In genomic region chr15:39641187-39641889, GRCh38 we compare ENCODE assay signal across 10 cellular contexts.
DNase-seq lines count a peak whose midpoint lies in the region; ATAC-seq and TF ChIP-seq lines count a peak whose summit lies in the region.
"Had no signal": no experiment of that assay in that cellular context is flagged by ENCODE, and none has a peak within 500 bp of the region (broad histone marks: within the 10 kb centered on the region; RNA-seq: fewer than 3 reads in every experiment).

No MANE protein-coding gene starts in this region.

- no peaks in the 10 kb centered on the region for H3K27me3 ChIP-seq in SK-N-SH (ENCODE audit: insufficient read depth)

- no peaks in the 10 kb centered on the region for H3K9me2 ChIP-seq in SK-N-SH

- no peaks in the 10 kb centered on the region for H3K9me3 Mint-ChIP-seq in activated naive CD4-positive, alpha-beta T cell treated with anti-CD3 and anti-CD28 coated beads, Interleukin-2, amount 50 U/mL, for 72 hours
- no peaks in the 10 kb centered on the region for H3K9me3 Mint-ChIP-seq in activated naive CD4-positive, alpha-beta T cell treated with anti-CD3 and anti-CD28 coated beads, Interleukin-2, amount 10 ng/mL, durations not matched to agents 7 days and 5 days
- H3K9me3 Mint-ChIP-seq in type B pancreatic cell: no peaks in the 10 kb centered on the region

- no peaks in the 10 kb centered on the region for H3K79me2 ChIP-seq in SK-N-SH (ENCODE audit: insufficient read depth)

- H3K4me2 ChIP-seq in SK-N-SH: peak overlapping the region; percentile 64; the same call in 1 of the 2 replicates

- no peak for TF ChIP-seq EP300 in SK-N-SH (IDR thresholded peaks at IDR 0.05; ENCODE audit: borderline replicate concordance in 1 of 2, low read depth in 1 of 2, low read length in 1 of 2)

- CTCF ChIA-PET in activated naive CD4-positive, alpha-beta T cell treated with anti-CD3 and anti-CD28 coated beads, Interleukin-2, amount 10 ng/mL, durations not matched to agents 7 days and 5 days (lab: Charles Lee): interaction anchor here (0.6 to 1.0 kb wide), 4 partner anchors 12 to 64 kb away, joined by 3 read pairs; no protein-coding TSS in a partner anchor
- CTCF ChIA-PET in SK-N-SH (lab: Yijun Ruan, JAX): interaction anchor here (0.7 to 2.0 kb wide), 4 partner anchors 10 to 116 kb away, joined by 3 to 5 read pairs (median 4); no protein-coding TSS in a partner anchor

- 62% methylated on average over 11 of the region's 11 CpGs for WGBS in SK-N-SH (ENCODE audit: low lambda C conversion rate)

- ATAC-seq in activated naive CD4-positive, alpha-beta T cell treated with anti-CD3 and anti-CD28 coated beads, Interleukin-2, amount 50 U/mL, for 72 hours: peak; percentile 36 to 51
- no peak for ATAC-seq in GM18868 (IDR thresholded peaks at IDR 0.05; ENCODE audit: unreplicated experiment)
- no peak for ATAC-seq in HG02759 (IDR thresholded peaks at IDR 0.05; ENCODE audit: unreplicated experiment)

- H3F3A ChIP-seq in SK-N-SH (replicated peaks; ENCODE audit: insufficient read depth): peaks cover 23% of the 10 kb centered on the region

- no peak overlapping the region for H3K4me3 Mint-ChIP-seq in activated naive CD4-positive, alpha-beta T cell treated with anti-CD3 and anti-CD28 coated beads, Interleukin-2, amount 10 ng/mL, durations not matched to agents 7 days and 5 days
- no peak overlapping the region for H3K4me3 Mint-ChIP-seq in type B pancreatic cell

- H3K4me1 ChIP-seq in SK-N-SH (ENCODE audit: control insufficient read depth in 1 of 2, insufficient read depth in 2 of 2, low read depth in 1 of 2, low read length in 1 of 2): peaks cover 9 to 27% of the 10 kb centered on the region in 2 experiments

- DNase-seq in activated naive CD4-positive, alpha-beta T cell treated with anti-CD3 and anti-CD28 coated beads, Interleukin-2, amount 50 U/mL, for 72 hours (ENCODE audit: low spot score in 2 of 2): no peak
- DNase-seq in activated naive CD4-positive, alpha-beta T cell treated with anti-CD3 and anti-CD28 coated beads, Interleukin-2, amount 10 ng/mL, durations not matched to agents 7 days and 5 days: no peak
- no peak for DNase-seq in SK-N-SH
- DNase-seq in epithelial cell of esophagus (ENCODE audit: low read depth): peak; percentile 84
- DNase-seq in type B pancreatic cell (ENCODE audit: extremely low spot score, unreplicated experiment): no peak
- DNase-seq in cardiac septum (ENCODE audit: low spot score): no peak
- DNase-seq: activated CD4-positive, alpha-beta T cell treated with anti-CD3 and anti-CD28 coated beads for 48 hours; NCI-H1694 treated with DMSO at 0.1 percent for 48 hours had no signal

- no peaks in the 10 kb centered on the region for H3K36me3 Mint-ChIP-seq in activated naive CD4-positive, alpha-beta T cell treated with anti-CD3 and anti-CD28 coated beads, Interleukin-2, amount 50 U/mL, for 72 hours
- no peaks in the 10 kb centered on the region for H3K36me3 Mint-ChIP-seq in activated naive CD4-positive, alpha-beta T cell treated with anti-CD3 and anti-CD28 coated beads, Interleukin-2, amount 10 ng/mL, durations not matched to agents 7 days and 5 days
- no peaks in the 10 kb centered on the region for H3K36me3 Mint-ChIP-seq in type B pancreatic cell

- TF ChIP-seq RAD21 in SK-N-SH (IDR thresholded peaks at IDR 0.05; ENCODE audit: low read length): no peak

- H3K4me3 ChIP-seq in SK-N-SH (ENCODE audit: low read depth in 2 of 2, low read length in 1 of 2) (no peak overlapping the region), epithelial cell of esophagus (ENCODE audit: low read length) (no peak overlapping the region)

- no peaks in the 10 kb centered on the region for H3K9me3 ChIP-seq in SK-N-SH

- H3K9ac ChIP-seq in SK-N-SH: peak overlapping the region; percentile 58; the same call in 1 of the 2 replicates

- H3K27me3 Mint-ChIP-seq in activated naive CD4-positive, alpha-beta T cell treated with anti-CD3 and anti-CD28 coated beads, Interleukin-2, amount 10 ng/mL, durations not matched to agents 7 days and 5 days: peaks cover 27% of the 10 kb centered on the region
- H3K27me3 Mint-ChIP-seq in type B pancreatic cell: no peaks in the 10 kb centered on the region

- no peaks in the 10 kb centered on the region for H4K20me1 ChIP-seq in SK-N-SH (ENCODE audit: insufficient read depth)

- peaks cover 2% of the 10 kb centered on the region for H3K4me1 Mint-ChIP-seq in activated naive CD4-positive, alpha-beta T cell treated with anti-CD3 and anti-CD28 coated beads, Interleukin-2, amount 10 ng/mL, durations not matched to agents 7 days and 5 days
- peaks cover 23% of the 10 kb centered on the region for H3K4me1 Mint-ChIP-seq in type B pancreatic cell (ENCODE audit: unreplicated experiment)

- peak overlapping the region in 1 of 2 donors; percentile 12 for H3K27ac Mint-ChIP-seq in activated naive CD4-positive, alpha-beta T cell treated with anti-CD3 and anti-CD28 coated beads, Interleukin-2, amount 50 U/mL, for 72 hours
- no peak overlapping the region for H3K27ac Mint-ChIP-seq in activated naive CD4-positive, alpha-beta T cell treated with anti-CD3 and anti-CD28 coated beads, Interleukin-2, amount 10 ng/mL, durations not matched to agents 7 days and 5 days
- peak overlapping the region; percentile 26 for H3K27ac Mint-ChIP-seq in type B pancreatic cell

- H3K36me3 ChIP-seq in SK-N-SH (replicated peaks in 1 of 2; ENCODE audit: control insufficient read depth in 1 of 2, insufficient read depth in 2 of 2, low read length in 1 of 2): no peaks in the 10 kb centered on the region

- H3K27ac ChIP-seq in SK-N-SH (ENCODE audit: low read depth in 2 of 2, low read length in 1 of 2): peak overlapping the region; percentile 77 to 92; a peak in 3 of 4 replicates

- intact Hi-C loops in cardiac septum (cut with DNase I): no loop called here

- no peak overlapping the region for H2AFZ ChIP-seq in SK-N-SH (ENCODE audit: low read depth)

- POLR2A ChIA-PET in SK-N-SH (lab: Yijun Ruan, JAX): no interaction called here

- TF ChIP-seq CTCF in SK-N-SH (IDR thresholded peaks at IDR 0.05) (peak; percentile 31; the same call in 1 of the 2 replicates), epithelial cell of esophagus (IDR thresholded peaks at IDR 0.05; ENCODE audit: insufficient read depth, low read depth, low read length, missing control alignments) (no peak), type B pancreatic cell (conservative IDR thresholded peaks at IDR 0.05) (peak; percentile 51)

TF ChIP-seq in SK-N-SH, 30 proteins besides CTCF, POLR2A, EP300 and RAD21 (continues in another document):
- TF ChIP-seq ZBTB33 (IDR thresholded peaks at IDR 0.05; ENCODE audit: borderline replicate concordance, low read depth) (no peak), RFX5 (IDR thresholded peaks at IDR 0.05; ENCODE audit: low read length) (no peak), TAF1 (IDR thresholded peaks at IDR 0.05; ENCODE audit: borderline replicate concordance, low read depth, low read length) (no peak), TEAD4 (IDR thresholded peaks at IDR 0.05; ENCODE audit: borderline replicate concordance, insufficient read depth) (no peak), TCF12 (IDR thresholded peaks at IDR 0.05) (0 out of 2 replicates have a peak, but pooled peaks have one; percentile 7), MEF2A (IDR thresholded peaks at IDR 0.05; ENCODE audit: borderline replicate concordance, low read depth) (no peak), GATA2 (CRISPR knock-in tag; IDR thresholded peaks at IDR 0.05) (no peak), YY1 (IDR thresholded peaks at IDR 0.05; ENCODE audit: low read depth) (no peak), SIN3A (IDR thresholded peaks at IDR 0.05; ENCODE audit: borderline replicate concordance, low read depth, low read length) (no peak), MXI1 (IDR thresholded peaks at IDR 0.05; ENCODE audit: low read depth, low read length) (no peak), JUND (IDR thresholded peaks at IDR 0.05) (0 out of 2 replicates have a peak, but pooled peaks have one; percentile 9), POLR2AphosphoS5 (IDR thresholded peaks at IDR 0.05; ENCODE audit: low read depth, low read length) (no peak), GABPA (IDR thresholded peaks at IDR 0.05; ENCODE audit: low read depth) (no peak), ELF1 (IDR thresholded peaks at IDR 0.05) (no peak), NFIC (IDR thresholded peaks at IDR 0.05; ENCODE audit: borderline replicate concordance) (no peak)
- TF ChIP-seq, protein P1, sequence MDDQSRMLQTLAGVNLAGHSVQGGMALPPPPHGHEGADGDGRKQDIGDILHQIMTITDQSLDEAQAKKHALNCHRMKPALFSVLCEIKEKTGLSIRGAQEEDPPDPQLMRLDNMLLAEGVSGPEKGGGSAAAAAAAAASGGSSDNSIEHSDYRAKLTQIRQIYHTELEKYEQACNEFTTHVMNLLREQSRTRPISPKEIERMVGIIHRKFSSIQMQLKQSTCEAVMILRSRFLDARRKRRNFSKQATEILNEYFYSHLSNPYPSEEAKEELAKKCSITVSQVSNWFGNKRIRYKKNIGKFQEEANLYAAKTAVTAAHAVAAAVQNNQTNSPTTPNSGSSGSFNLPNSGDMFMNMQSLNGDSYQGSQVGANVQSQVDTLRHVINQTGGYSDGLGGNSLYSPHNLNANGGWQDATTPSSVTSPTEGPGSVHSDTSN (IDR thresholded peaks at IDR 0.05): peak; percentile 51; the same call in 1 of the 2 replicates
- TF ChIP-seq, protein P2, sequence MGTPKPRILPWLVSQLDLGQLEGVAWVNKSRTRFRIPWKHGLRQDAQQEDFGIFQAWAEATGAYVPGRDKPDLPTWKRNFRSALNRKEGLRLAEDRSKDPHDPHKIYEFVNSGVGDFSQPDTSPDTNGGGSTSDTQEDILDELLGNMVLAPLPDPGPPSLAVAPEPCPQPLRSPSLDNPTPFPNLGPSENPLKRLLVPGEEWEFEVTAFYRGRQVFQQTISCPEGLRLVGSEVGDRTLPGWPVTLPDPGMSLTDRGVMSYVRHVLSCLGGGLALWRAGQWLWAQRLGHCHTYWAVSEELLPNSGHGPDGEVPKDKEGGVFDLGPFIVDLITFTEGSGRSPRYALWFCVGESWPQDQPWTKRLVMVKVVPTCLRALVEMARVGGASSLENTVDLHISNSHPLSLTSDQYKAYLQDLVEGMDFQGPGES (IDR thresholded peaks at IDR 0.05; ENCODE audit: low read depth, low read length): no peak

Comparison
In these comparisons a context has a peak if more than half of its experiments do, and no peak if none do; other contexts are left out.
1. ATAC-seq: peak in activated naive CD4-positive, alpha-beta T cell treated with anti-CD3 and anti-CD28 coated beads, Interleukin-2, amount 50 U/mL, for 72 hours (2 of 2); none in GM18868 (single experiment) and HG02759 (single experiment).